In genomic region chr12:57479376-57480115, GRCh38 we compare ENCODE assay signal across 8 cellular contexts. TPM values are rescaled to one million over a fixed set of nuclear protein-coding genes. Genes with fewer than 3 reads are reported as not detected.
A peak's percentile ranks its signal among the peaks of the same experiment; 100 is the strongest.
DNase-seq lines count a peak whose midpoint lies in the region; ATAC-seq and TF ChIP-seq lines count a peak whose summit lies in the region.

Gene ARHGAP9, minus strand, starts transcription at chr12:57479866. Its CDS starts 460 bp downstream, at chr12:57479406.

- no peaks in the 10 kb centered on the region for H3K27me3 Mint-ChIP-seq in activated naive CD8-positive, alpha-beta T cell treated with anti-CD3 and anti-CD28 coated beads for 36 hours

- in situ Hi-C loops in G401 (cut with HindIII; ENCODE audit: low sequenced_read_pairs): no loop called here

- H3K4me3 Mint-ChIP-seq in activated naive CD8-positive, alpha-beta T cell treated with anti-CD3 and anti-CD28 coated beads for 36 hours: peak within 1 kb of the TSS; percentile 90

- peaks cover 53% of the 10 kb centered on the region for H3K4me1 Mint-ChIP-seq in activated naive CD8-positive, alpha-beta T cell treated with anti-CD3 and anti-CD28 coated beads for 36 hours

- H3K27ac ChIP-seq in KOPT-K1 (ENCODE audit: low read depth, low read length, poor library complexity, severe bottlenecking) (peak within 1 kb of the TSS; percentile 94), neutrophil (peak within 1 kb of the TSS; percentile 99), foreskin keratinocyte (no peak within 1 kb of the TSS)

- DNase-seq in activated naive CD8-positive, alpha-beta T cell treated with anti-CD3 and anti-CD28 coated beads for 36 hours: peak; percentile 60
- DNase-seq in HPDE6-E6E7 (ENCODE audit: extremely low spot score): no peak
- no peak for DNase-seq in foreskin keratinocyte
- DNase-seq in G401 (ENCODE audit: low spot score): no peak
- no peak for DNase-seq in DMS153 (lab: John Stamatoyannopoulos, UW)

- H3K36me3 ChIP-seq in KOPT-K1 (ENCODE audit: insufficient read depth, low read length): peaks cover 20% of the 10 kb centered on the region
- H3K36me3 ChIP-seq in neutrophil: peaks cover 22% of the 10 kb centered on the region

- H3K27ac Mint-ChIP-seq in activated naive CD8-positive, alpha-beta T cell treated with anti-CD3 and anti-CD28 coated beads for 36 hours: peak within 1 kb of the TSS; percentile 100

- H3K9me3 Mint-ChIP-seq in activated naive CD8-positive, alpha-beta T cell treated with anti-CD3 and anti-CD28 coated beads for 36 hours: peaks cover 2% of the 10 kb centered on the region

- H3K36me3 Mint-ChIP-seq in activated naive CD8-positive, alpha-beta T cell treated with anti-CD3 and anti-CD28 coated beads for 36 hours: peaks cover 39% of the 10 kb centered on the region

- ATAC-seq in GM18858 (IDR thresholded peaks at IDR 0.05; ENCODE audit: unreplicated experiment) (peak; percentile 31), foreskin keratinocyte (no peak)

- H3K9me3 ChIP-seq in KOPT-K1 (ENCODE audit: insufficient read depth, low read length, poor library complexity, severe bottlenecking) (no peaks in the 10 kb centered on the region), neutrophil (no peaks in the 10 kb centered on the region)

- H3K4me1 ChIP-seq in neutrophil (ENCODE audit: control insufficient read depth in 1 of 2, insufficient read depth in 1 of 2, low read depth in 1 of 2, low read length in 1 of 2) (peaks cover 54 to 65% of the 10 kb centered on the region in 2 experiments), foreskin keratinocyte (no peaks in the 10 kb centered on the region)

- TF ChIP-seq CTCF in neutrophil (IDR thresholded peaks at IDR 0.05) (no peak), foreskin keratinocyte (conservative IDR thresholded peaks at IDR 0.05) (no peak)

- H3K27me3 ChIP-seq in neutrophil (no peaks in the 10 kb centered on the region), foreskin keratinocyte (peaks cover 67% of the 10 kb centered on the region)

- H3K4me3 ChIP-seq in neutrophil (ENCODE audit: low read depth in 1 of 2, low read length in 1 of 2): peak within 1 kb of the TSS; percentile 97 to 100

RNA-seq across cellular contexts. Expression of gene ARHGAP9, which starts in this region (rescaled TPM):
- 100 to 1,000 TPM; 154 to 162 TPM for total RNA-seq in activated naive CD8-positive, alpha-beta T cell treated with anti-CD3 and anti-CD28 coated beads for 36 hours
- total RNA-seq in foreskin keratinocyte: 0.10 TPM in 1 of 2 replicates, not detected in the other
- 0.07 TPM in 1 of 2 replicates, not detected in the other for polyA plus RNA-seq in foreskin keratinocyte
- 0.18 TPM in 1 of 2 replicates, not detected in the other for total RNA-seq in G401 (2014; rRNA removed; shearing (Covaris generic))

Comparison
In these comparisons a context has a peak if more than half of its experiments do, and no peak if none do; other contexts are left out.
1. RNA of gene ARHGAP9 (total RNA-seq): 154 to 162 TPM in activated naive CD8-positive, alpha-beta T cell treated with anti-CD3 and anti-CD28 coated beads for 36 hours; 0.18 TPM in G401 and 0.10 TPM in foreskin keratinocyte; every median in the first group is over 100 times any median in the second.